Comparison of ENCODE assay signal across 8 cellular contexts in genomic region chr5:16934669-16935068, GRCh38. TPM values are rescaled to one million over a fixed set of nuclear protein-coding genes. Genes with fewer than 3 reads are reported as not detected.
A peak's percentile ranks its signal among the peaks of the same experiment; 100 is the strongest.
DNase-seq lines count a peak whose midpoint lies in the region; ATAC-seq, FAIRE-seq and TF ChIP-seq lines count a peak whose summit lies in the region.

No MANE protein-coding gene starts in this region.

- in situ Hi-C loops in G401 (cut with HindIII; ENCODE audit: low sequenced_read_pairs): no loop called here

- no peak for TF ChIP-seq CTCF in activated CD8-positive, alpha-beta T cell treated with anti-CD3 and anti-CD28 coated beads for 36 hours (IDR thresholded peaks at IDR 0.05)
- no peak for TF ChIP-seq CTCF in kidney (IDR thresholded peaks at IDR 0.05; ENCODE audit: borderline replicate concordance, extremely low read depth, insufficient read depth)
- no peak for TF ChIP-seq CTCF in tibial artery (IDR thresholded peaks at IDR 0.05)
- TF ChIP-seq CTCF in MM.1S (IDR thresholded peaks at IDR 0.05; ENCODE audit: low read length): no peak

- no peaks in the 10 kb centered on the region for H3K9me3 Mint-ChIP-seq in activated CD8-positive, alpha-beta T cell treated with anti-CD3 and anti-CD28 coated beads, Interleukin-2, amount 10 ng/mL, durations not matched to agents 7 days and 5 days (ENCODE audit: insufficient read depth)
- no peaks in the 10 kb centered on the region for H3K9me3 Mint-ChIP-seq in activated CD8-positive, alpha-beta T cell treated with anti-CD3 and anti-CD28 coated beads for 36 hours
- H3K9me3 Mint-ChIP-seq in activated naive CD8-positive, alpha-beta T cell (ENCODE audit: low read depth): no peaks in the 10 kb centered on the region

- no peak for DNase-seq in activated CD8-positive, alpha-beta T cell treated with anti-CD3 and anti-CD28 coated beads, Interleukin-2, amount 10 ng/mL, durations not matched to agents 7 days and 5 days
- DNase-seq in activated CD8-positive, alpha-beta T cell treated with anti-CD3 and anti-CD28 coated beads for 36 hours: no peak
- DNase-seq in kidney: no peak
- DNase-seq in tibial artery: no peak
- no peak for DNase-seq in G401 (ENCODE audit: low spot score)
- DNase-seq in MM.1S: no peak

- peaks cover 10% of the 10 kb centered on the region for H3K4me1 Mint-ChIP-seq in activated CD8-positive, alpha-beta T cell treated with anti-CD3 and anti-CD28 coated beads, Interleukin-2, amount 10 ng/mL, durations not matched to agents 7 days and 5 days (ENCODE audit: low read depth)
- H3K4me1 Mint-ChIP-seq in activated CD8-positive, alpha-beta T cell treated with anti-CD3 and anti-CD28 coated beads for 36 hours (ENCODE audit: low read depth): peaks cover 13% of the 10 kb centered on the region
- peaks cover 14% of the 10 kb centered on the region for H3K4me1 Mint-ChIP-seq in activated naive CD8-positive, alpha-beta T cell (ENCODE audit: low read depth)

- H3K4me2 ChIP-seq in MM.1S (ENCODE audit: low read depth, low read length): no peak overlapping the region

- no peaks in the 10 kb centered on the region for H4K20me1 ChIP-seq in MM.1S (ENCODE audit: insufficient read depth, low read length)

- no peaks in the 10 kb centered on the region for H3F3A ChIP-seq in MM.1S (ENCODE audit: insufficient read depth, low read length)

- intact Hi-C loops in activated CD8-positive, alpha-beta T cell treated with anti-CD3 and anti-CD28 coated beads for 36 hours (cut with micrococcal nuclease): loop anchor here (5.0 to 10.0 kb wide), 2 partner anchors 140 to 253 kb away; no protein-coding TSS in a partner anchor
- intact Hi-C loops in kidney (cut with DNase I) (no loop called here), tibial artery (cut with DNase I; ENCODE audit: low total_unique reads) (loop anchor here (5.0 to 10.0 kb wide), 4 partner anchors 70 to 253 kb away; no protein-coding TSS in a partner anchor)

- H3K4me3 Mint-ChIP-seq in activated CD8-positive, alpha-beta T cell treated with anti-CD3 and anti-CD28 coated beads, Interleukin-2, amount 10 ng/mL, durations not matched to agents 7 days and 5 days: peak overlapping the region; percentile 10
- H3K4me3 Mint-ChIP-seq in activated CD8-positive, alpha-beta T cell treated with anti-CD3 and anti-CD28 coated beads for 36 hours: no peak overlapping the region
- peak overlapping the region; percentile 79 for H3K4me3 Mint-ChIP-seq in activated naive CD8-positive, alpha-beta T cell

- peaks cover 51% of the 10 kb centered on the region for H3K27me3 Mint-ChIP-seq in activated CD8-positive, alpha-beta T cell treated with anti-CD3 and anti-CD28 coated beads, Interleukin-2, amount 10 ng/mL, durations not matched to agents 7 days and 5 days (ENCODE audit: low read depth)
- H3K27me3 Mint-ChIP-seq in activated CD8-positive, alpha-beta T cell treated with anti-CD3 and anti-CD28 coated beads for 36 hours: peaks cover 61% of the 10 kb centered on the region
- H3K27me3 Mint-ChIP-seq in activated naive CD8-positive, alpha-beta T cell: peaks cover 60% of the 10 kb centered on the region

- no peak for FAIRE-seq in kidney (lab: Jason Lieb, UNC)

- POLR2A ChIA-PET in activated CD8-positive, alpha-beta T cell treated with anti-CD3 and anti-CD28 coated beads, Interleukin-2, amount 10 ng/mL, durations not matched to agents 7 days and 5 days (lab: Charles Lee): no interaction called here
- POLR2A ChIA-PET in activated CD8-positive, alpha-beta T cell treated with anti-CD3 and anti-CD28 coated beads for 36 hours (lab: Charles Lee): no interaction called here

- no peak overlapping the region for H2AFZ ChIP-seq in MM.1S (ENCODE audit: low read length)

- H3K4me1 ChIP-seq in kidney (ENCODE audit: control insufficient read depth in 1 of 2, insufficient read depth in 1 of 2, low read depth in 1 of 2, low read length in 2 of 2) (peaks cover 9 to 12% of the 10 kb centered on the region in 2 donors), tibial artery (peaks cover 0 to 33% (median 17%) of the 10 kb centered on the region in 4 donors), MM.1S (ENCODE audit: low read length) (no peaks in the 10 kb centered on the region)

- no peaks in the 10 kb centered on the region for H3K9me2 ChIP-seq in MM.1S (replicated peaks; ENCODE audit: insufficient read depth, low read length)

- no peak for ATAC-seq in activated CD8-positive, alpha-beta T cell treated with anti-CD3 and anti-CD28 coated beads, Interleukin-2, amount 10 ng/mL, durations not matched to agents 7 days and 5 days
- no peak for ATAC-seq in activated CD8-positive, alpha-beta T cell treated with anti-CD3 and anti-CD28 coated beads for 36 hours
- no peak for ATAC-seq in HG03139 (IDR thresholded peaks at IDR 0.05; ENCODE audit: unreplicated experiment)

- H3K4me3 ChIP-seq in kidney (ENCODE audit: low read length in 2 of 2) (peak overlapping the region; percentile 78), tibial artery (peak overlapping the region; percentile 75 to 92), MM.1S (ENCODE audit: low read length) (no peak overlapping the region)

- no peaks in the 10 kb centered on the region for H3K79me2 ChIP-seq in MM.1S (ENCODE audit: low read length)

- H3K9ac ChIP-seq in kidney (ENCODE audit: low read length in 2 of 2) (peak overlapping the region in 1 of 2 donors; percentile 67), MM.1S (ENCODE audit: low read length) (no peak overlapping the region)

- CTCF ChIA-PET in activated CD8-positive, alpha-beta T cell treated with anti-CD3 and anti-CD28 coated beads, Interleukin-2, amount 10 ng/mL, durations not matched to agents 7 days and 5 days (lab: Charles Lee): interaction anchor here (2.7 kb wide), 1 partner anchor 256 kb away, joined by 11 read pairs; no protein-coding TSS in a partner anchor
- CTCF ChIA-PET in activated CD8-positive, alpha-beta T cell treated with anti-CD3 and anti-CD28 coated beads for 36 hours (lab: Charles Lee): interaction anchor here (1.7 kb wide), 1 partner anchor 197 kb away, joined by 9 read pairs; no protein-coding TSS in a partner anchor

- H3K27me3 ChIP-seq in tibial artery (no peaks in the 10 kb centered on the region), MM.1S (replicated peaks; ENCODE audit: insufficient read depth, low read length) (no peaks in the 10 kb centered on the region)

- H3K36me3 Mint-ChIP-seq in activated CD8-positive, alpha-beta T cell treated with anti-CD3 and anti-CD28 coated beads, Interleukin-2, amount 10 ng/mL, durations not matched to agents 7 days and 5 days (ENCODE audit: low read depth): no peaks in the 10 kb centered on the region
- no peaks in the 10 kb centered on the region for H3K36me3 Mint-ChIP-seq in activated CD8-positive, alpha-beta T cell treated with anti-CD3 and anti-CD28 coated beads for 36 hours (ENCODE audit: low read depth)
- H3K36me3 Mint-ChIP-seq in activated naive CD8-positive, alpha-beta T cell: no peaks in the 10 kb centered on the region

- H3K27ac Mint-ChIP-seq in activated CD8-positive, alpha-beta T cell treated with anti-CD3 and anti-CD28 coated beads, Interleukin-2, amount 10 ng/mL, durations not matched to agents 7 days and 5 days: no peak overlapping the region
- no peak overlapping the region for H3K27ac Mint-ChIP-seq in activated CD8-positive, alpha-beta T cell treated with anti-CD3 and anti-CD28 coated beads for 36 hours
- no peak overlapping the region for H3K27ac Mint-ChIP-seq in activated naive CD8-positive, alpha-beta T cell

- peak overlapping the region in 1 of 2 donors; percentile 94 for H3K27ac ChIP-seq in kidney (ENCODE audit: low read depth in 2 of 2, low read length in 2 of 2)
- no peak overlapping the region for H3K27ac ChIP-seq in tibial artery
- no peak overlapping the region for H3K27ac ChIP-seq in MM.1S (ENCODE audit: low read length)

- H3K9me3 ChIP-seq in kidney (ENCODE audit: control insufficient read depth in 1 of 2, low read length in 2 of 2) (no peaks in the 10 kb centered on the region), tibial artery (no peaks in the 10 kb centered on the region), MM.1S (replicated peaks; ENCODE audit: insufficient read depth, low read length) (no peaks in the 10 kb centered on the region)

- H3K36me3 ChIP-seq in kidney (ENCODE audit: control insufficient read depth in 1 of 2, insufficient read depth in 2 of 2, low read length in 2 of 2) (no peaks in the 10 kb centered on the region), tibial artery (no peaks in the 10 kb centered on the region), MM.1S (replicated peaks; ENCODE audit: insufficient read depth, low read length) (no peaks in the 10 kb centered on the region)

RNA-seq across cellular contexts. Expression of gene MYO10, which starts 1.4 kb away (rescaled TPM):
- total RNA-seq in activated CD8-positive, alpha-beta T cell treated with anti-CD3 and anti-CD28 coated beads, Interleukin-2, amount 10 ng/mL, durations not matched to agents 7 days and 5 days: not detected
- total RNA-seq in activated CD8-positive, alpha-beta T cell treated with anti-CD3 and anti-CD28 coated beads for 36 hours: under 1 TPM in 1 of 2 experiments, not detected in 1; 0.09 TPM
- 52.4 TPM for total RNA-seq in kidney
- 7.6 TPM for polyA plus RNA-seq in kidney (ENCODE audit: insufficient read depth, low read depth, low replicate concordance)
- 0.17 TPM in 1 of 2 replicates, not detected in the other for total RNA-seq in G401 (2014; rRNA removed; shearing (Covaris generic))

Comparison
In these comparisons a context has a peak if more than half of its experiments do, and no peak if none do; other contexts are left out.
1. RNA of gene MYO10, which starts 1.4 kb away (total RNA-seq): 52.4 TPM in kidney (single experiment); 0.17 TPM in G401, 0.09 TPM in activated CD8-positive, alpha-beta T cell treated with anti-CD3 and anti-CD28 coated beads for 36 hours and not detected in activated CD8-positive, alpha-beta T cell treated with anti-CD3 and anti-CD28 coated beads, Interleukin-2, amount 10 ng/mL, durations not matched to agents 7 days and 5 days; every median in the first group is over 10 times any median in the second.